Comparison of ENCODE assay signal across 9 cellular contexts in genomic region chr16:56988161-56988947, GRCh38. TPM values are rescaled to one million over a fixed set of nuclear protein-coding genes. Genes with fewer than 3 reads are reported as not detected.
A peak's percentile ranks its signal among the peaks of the same experiment; 100 is the strongest.
DNase-seq lines count a peak whose midpoint lies in the region; ATAC-seq and TF ChIP-seq lines count a peak whose summit lies in the region.
"Had no signal": no experiment of that assay in that cellular context is flagged by ENCODE, and none has a peak within 500 bp of the region (broad histone marks: within the 10 kb centered on the region; RNA-seq: fewer than 3 reads in every experiment).

No MANE protein-coding gene starts in this region.

- peak; percentile 28 for DNase-seq in CD1c-positive myeloid dendritic cell (ENCODE audit: extremely low spot score)
- no peak for DNase-seq in endodermal cell
- peak; percentile 81 for DNase-seq in osteoblast (ENCODE audit: insufficient read length, low spot score, missing footprints)
- DNase-seq in DMS79 treated with DMSO at 0.1 percent for 48 hours (lab: John Stamatoyannopoulos, UW), result no peak
- DNase-seq in islet precursor cell, result no peak
- no peak for DNase-seq in AML-193 (lab: John Stamatoyannopoulos, UW)

- H3K27me3 ChIP-seq in OCI-LY1 (ENCODE audit: insufficient read depth, low read length) (peaks cover 12% of the 10 kb centered on the region; the same call in 1 of the 2 replicates), endodermal cell (ENCODE audit: control insufficient read depth, insufficient read depth, low read length, poor library complexity, severe bottlenecking) (peaks cover 42% of the 10 kb centered on the region), osteoblast (ENCODE audit: insufficient read depth, low read length) (no peaks in the 10 kb centered on the region)

- H4K20me1 ChIP-seq in OCI-LY1 (ENCODE audit: insufficient read depth, low read length) (no peaks in the 10 kb centered on the region), osteoblast (ENCODE audit: insufficient read depth, low read length) (no peaks in the 10 kb centered on the region)

- H3K4me3 ChIP-seq in OCI-LY1 (ENCODE audit: low read depth, low read length, poor library complexity, severe bottlenecking), result no peak overlapping the region
- no peak overlapping the region for H3K4me3 ChIP-seq in endodermal cell (ENCODE audit: low read length)
- H3K4me3 ChIP-seq in osteoblast (ENCODE audit: insufficient read depth, low read length), result peak overlapping the region; percentile 88

- WGBS in endodermal cell (ENCODE audit: insufficient coverage in 1 of 2, insufficient read length in 1 of 2), 2 experiments, result 82 to 100% methylated on average over 1 to 6 of the region's 6 CpGs

- no peaks in the 10 kb centered on the region for H3K9me2 ChIP-seq in OCI-LY1 (ENCODE audit: low read depth, low read length)

- TF ChIP-seq CTCF in OCI-LY1 (IDR thresholded peaks at IDR 0.05; ENCODE audit: low read length) (no peak), endodermal cell (conservative IDR thresholded peaks at IDR 0.05) (no peak), osteoblast (IDR thresholded peaks at IDR 0.05; ENCODE audit: extremely low read depth, low read depth, low read length) (no peak)

- H3K4me3 Mint-ChIP-seq in endodermal cell, result peak overlapping the region; percentile 73

- H3K79me2 ChIP-seq in OCI-LY1 (ENCODE audit: insufficient read depth, low read length), result no peaks in the 10 kb centered on the region
- H3K79me2 ChIP-seq in osteoblast (ENCODE audit: insufficient read depth, low read length), result peaks cover 52% of the 10 kb centered on the region

- peaks cover 4% of the 10 kb centered on the region for H3K4me1 Mint-ChIP-seq in endodermal cell

- no peaks in the 10 kb centered on the region for H3K9me3 ChIP-seq in OCI-LY1 (ENCODE audit: low read length)
- H3K9me3 ChIP-seq in endodermal cell (ENCODE audit: control insufficient read depth, low read length), result no peaks in the 10 kb centered on the region
- no peaks in the 10 kb centered on the region for H3K9me3 ChIP-seq in osteoblast (ENCODE audit: low read depth, low read length)

- H3F3A ChIP-seq in OCI-LY1 (ENCODE audit: insufficient read depth, low read length), result no peaks in the 10 kb centered on the region

- H3K27me3 Mint-ChIP-seq in endodermal cell (ENCODE audit: insufficient read depth), result peaks cover 56% of the 10 kb centered on the region

- no peak for ATAC-seq in HG02885 (IDR thresholded peaks at IDR 0.05; ENCODE audit: poor library complexity, unreplicated experiment)

- H3K27ac Mint-ChIP-seq in endodermal cell, result no peak overlapping the region

- H3K27ac ChIP-seq in OCI-LY1 (ENCODE audit: low read depth, low read length, poor library complexity, severe bottlenecking) (no peak overlapping the region), endodermal cell (ENCODE audit: low read depth, low read length) (no peak overlapping the region), osteoblast (ENCODE audit: low read depth, low read length) (peak overlapping the region; percentile 79)

- no peak overlapping the region for H3K9ac ChIP-seq in OCI-LY1 (ENCODE audit: low read length)
- H3K9ac ChIP-seq in endodermal cell (ENCODE audit: extremely low read depth, low read length, poor library complexity, severe bottlenecking), result no peak overlapping the region

- H2AFZ ChIP-seq in OCI-LY1 (ENCODE audit: low read length) (no peak overlapping the region), osteoblast (ENCODE audit: low read length) (peak overlapping the region; percentile 90)

- H3K36me3 ChIP-seq in OCI-LY1 (ENCODE audit: insufficient read depth, low read length) (no peaks in the 10 kb centered on the region), endodermal cell (ENCODE audit: control insufficient read depth, insufficient read depth, low read length) (no peaks in the 10 kb centered on the region), osteoblast (ENCODE audit: insufficient read depth, low read length) (no peaks in the 10 kb centered on the region)

- peaks cover 15% of the 10 kb centered on the region for H3K4me1 ChIP-seq in OCI-LY1 (ENCODE audit: insufficient read depth, low read length, severe bottlenecking)
- H3K4me1 ChIP-seq in endodermal cell (ENCODE audit: control insufficient read depth, insufficient read depth, low read length), result no peaks in the 10 kb centered on the region
- H3K4me1 ChIP-seq in osteoblast (ENCODE audit: insufficient read depth, low read length), result peaks cover 44% of the 10 kb centered on the region

- H3K9me3 Mint-ChIP-seq in endodermal cell, result no peaks in the 10 kb centered on the region

- no peaks in the 10 kb centered on the region for H3K36me3 Mint-ChIP-seq in endodermal cell (ENCODE audit: low read depth)

- H3K4me2 ChIP-seq in OCI-LY1 (ENCODE audit: low read length) (0 out of 2 replicates have a peak overlapping the region, but pooled peaks have one; percentile 75), osteoblast (ENCODE audit: insufficient read depth, low read length) (peak overlapping the region; percentile 87)

RNA-seq across cellular contexts. Expression of gene NLRC5, which starts 1.0 kb away (rescaled TPM):
- total RNA-seq in endodermal cell (under 1 TPM; 0.64 to 0.97 TPM), osteoblast (52.1 and 57.2 TPM in 2 replicates)
- 0.21 TPM for polyA plus RNA-seq in endodermal cell (2013, experiment 1 of 2)
- 0.12 TPM for polyA plus RNA-seq in endodermal cell (2013, experiment 2 of 2)

RNA-seq across cellular contexts. Expression of gene CETP, which starts 26.6 kb away (rescaled TPM):
- total RNA-seq in endodermal cell (not detected), osteoblast (not detected in 2 replicates)
- polyA plus RNA-seq in endodermal cell (2013, experiment 1 of 2), result not detected
- not detected for polyA plus RNA-seq in endodermal cell (2013, experiment 2 of 2)
- total RNA-seq: T-helper 1 cell treated with Interleukin-12 subunit alpha and Interleukin-12 subunit beta and Interleukin-4 antibody, amounts not matched to agents 30 ng/mL and 1 ng/mL, for 36 hours had no signal

RNA-seq across cellular contexts. Expression of gene HERPUD1, which starts 56.4 kb away (rescaled TPM):
- 10 to 100 TPM; 21.5 to 40.6 TPM for total RNA-seq in endodermal cell
- polyA plus RNA-seq in endodermal cell (2013, experiment 1 of 2), result 51.1 TPM
- polyA plus RNA-seq in endodermal cell (2013, experiment 2 of 2), result 39.7 TPM
- 190 and 209 TPM in 2 replicates for total RNA-seq in osteoblast

Comparison
In these comparisons a context has a peak if more than half of its experiments do, and no peak if none do; other contexts are left out.
1. DNase-seq: peak in CD1c-positive myeloid dendritic cell (single experiment) and osteoblast (single experiment); none in endodermal cell (single experiment), DMS79 treated with DMSO at 0.1 percent for 48 hours (single experiment), islet precursor cell (single experiment) and AML-193 (0 of 2).
2. RNA of gene NLRC5, which starts 1.0 kb away (total RNA-seq): 52.1 to 57.2 TPM in osteoblast; 0.64 to 0.97 TPM in endodermal cell; every median in the first group is over 10 times any median in the second.